8 cellular contexts compared by ENCODE assay signal in genomic region chr1:211579434-211580302, GRCh38. TPM values are rescaled to one million over a fixed set of nuclear protein-coding genes. Genes with fewer than 3 reads are reported as not detected.
DNase-seq lines count a peak whose midpoint lies in the region; ATAC-seq and TF ChIP-seq lines count a peak whose summit lies in the region.

No MANE protein-coding gene starts in this region.

- no peaks in the 10 kb centered on the region for H3K27me3 Mint-ChIP-seq in T-helper 2 cell treated with Interferon-gamma antibody and Interleukin-4, amounts not matched to agents 5 μg/mL and 100 μg/mL, for 36 hours (ENCODE audit: low read depth)

- H3K27me3 ChIP-seq in A673 (replicated peaks; ENCODE audit: insufficient read depth, low read depth, low read length, poor library complexity) (no peaks in the 10 kb centered on the region), MG63 (no peaks in the 10 kb centered on the region), neuron (ENCODE audit: insufficient read depth, low read length) (peaks cover 15% of the 10 kb centered on the region)

- H2AFZ ChIP-seq in neuron (ENCODE audit: low read depth, low read length) = peak overlapping the region; percentile 64

- DNase-seq in A673 (ENCODE audit: low spot score) = peak; percentile 72
- DNase-seq in MG63 = peak; percentile 80
- DNase-seq in T-helper 2 cell treated with Interferon-gamma antibody and Interleukin-4, amounts not matched to agents 5 μg/mL and 100 μg/mL, for 36 hours (ENCODE audit: low spot score) = no peak
- DNase-seq in posterior vena cava (ENCODE audit: low spot score) = no peak

- intact Hi-C loops in A673 (cut with micrococcal nuclease; ENCODE audit: unreplicated experiment) (loop anchor here (5.0 kb wide), 1 partner anchor 58 kb away; no protein-coding TSS in a partner anchor), posterior vena cava (cut with DNase I) (loop anchor here in 1 of 2 donors (10.0 kb wide), 2 partner anchors 75 to 1185 kb away; no protein-coding TSS in a partner anchor)

- H3K27ac ChIP-seq in A673 (ENCODE audit: low read depth, low read length, poor library complexity, severe bottlenecking) = peak overlapping the region; percentile 7

- peak overlapping the region; percentile 82 for H3K4me3 Mint-ChIP-seq in T-helper 2 cell treated with Interferon-gamma antibody and Interleukin-4, amounts not matched to agents 5 μg/mL and 100 μg/mL, for 36 hours

- BruUV-seq in A673 (replicated peaks; lab: Mats Ljungman, UMichigan) = TSS peak; percentile 64

- H3K4me1 ChIP-seq in A673 (ENCODE audit: insufficient read depth, low read length, poor library complexity, severe bottlenecking) = peaks cover 17% of the 10 kb centered on the region
- H3K4me1 ChIP-seq in neuron (ENCODE audit: insufficient read depth, low read length) = peaks cover 33% of the 10 kb centered on the region

- H3K9me3 Mint-ChIP-seq in T-helper 2 cell treated with Interferon-gamma antibody and Interleukin-4, amounts not matched to agents 5 μg/mL and 100 μg/mL, for 36 hours = no peaks in the 10 kb centered on the region

- H3K4me3 ChIP-seq in A673 (ENCODE audit: low read depth, low read length, poor library complexity, severe bottlenecking) = peak overlapping the region; percentile 86
- H3K4me3 ChIP-seq in GM12875 (ENCODE audit: low read depth, low read length) = peak overlapping the region; percentile 39
- H3K4me3 ChIP-seq in MG63 = peak overlapping the region; percentile 87
- H3K4me3 ChIP-seq in neuron (ENCODE audit: low read length) = peak overlapping the region; percentile 93

- H3K27ac Mint-ChIP-seq in T-helper 2 cell treated with Interferon-gamma antibody and Interleukin-4, amounts not matched to agents 5 μg/mL and 100 μg/mL, for 36 hours = peak overlapping the region; percentile 62

- H3K36me3 Mint-ChIP-seq in T-helper 2 cell treated with Interferon-gamma antibody and Interleukin-4, amounts not matched to agents 5 μg/mL and 100 μg/mL, for 36 hours (ENCODE audit: low read depth) = peaks cover 22% of the 10 kb centered on the region

- CTCF ChIA-PET in A673 (lab: Charles Lee) = interaction anchor here (0.6 kb wide), 1 partner anchor 110 kb away, joined by 3 read pairs; no protein-coding TSS in a partner anchor

- TF ChIP-seq CTCF in A673 (conservative IDR thresholded peaks at IDR 0.05; ENCODE audit: low read depth, low read length) = no peak
- no peak for TF ChIP-seq CTCF in GM12875 (IDR thresholded peaks at IDR 0.05; ENCODE audit: borderline replicate concordance, insufficient read depth, low read depth, low read length)

- H3K36me3 ChIP-seq in A673 (ENCODE audit: insufficient read depth, low read length, poor library complexity, severe bottlenecking) (no peaks in the 10 kb centered on the region), MG63 (peaks cover 29% of the 10 kb centered on the region), neuron (ENCODE audit: insufficient read depth, low read length) (peaks cover 12% of the 10 kb centered on the region)

- H3K4me1 Mint-ChIP-seq in T-helper 2 cell treated with Interferon-gamma antibody and Interleukin-4, amounts not matched to agents 5 μg/mL and 100 μg/mL, for 36 hours (ENCODE audit: low read depth) = peaks cover 37% of the 10 kb centered on the region

- ATAC-seq in HG02588 (IDR thresholded peaks at IDR 0.05; ENCODE audit: unreplicated experiment) = peak; percentile 40
- peak; percentile 60 for ATAC-seq in esophagus mucosa

- POLR2A ChIA-PET in A673 (lab: Charles Lee; ENCODE audit: low non-redundant PET) = no interaction called here

- H3K9me3 ChIP-seq in A673 (ENCODE audit: low read depth, low read length, poor library complexity, severe bottlenecking) (no peaks in the 10 kb centered on the region), MG63 (no peaks in the 10 kb centered on the region), neuron (ENCODE audit: low read length) (no peaks in the 10 kb centered on the region)

RNA-seq across cellular contexts. Expression of gene SLC30A1, which starts 0.7 kb away (rescaled TPM):
- 5.1 and 12.2 TPM in 2 replicates for total RNA-seq in A673 (2021)
- 45.2 and 54.0 TPM in 2 replicates for total RNA-seq in MG63 (2014; rRNA removed; shearing (Covaris generic); ENCODE audit: low replicate concordance)
- 14.1 TPM for total RNA-seq in esophagus mucosa
- 10 to 100 TPM; 20.7 to 25.8 TPM for total RNA-seq in posterior vena cava

Comparison
In these comparisons a context has a peak if more than half of its experiments do, and no peak if none do; other contexts are left out.
1. DNase-seq: peak in A673 (single experiment) and MG63 (single experiment); none in T-helper 2 cell treated with Interferon-gamma antibody and Interleukin-4, amounts not matched to agents 5 μg/mL and 100 μg/mL, for 36 hours (single experiment) and posterior vena cava (single experiment).
2. H3K4me3 ChIP-seq: peak in every context shown above with its lines; median percentile 93 in neuron; 87 in MG63; 86 in A673; 39 in GM12875.